ENCODE assay signal across 31 cellular contexts in the genomic region with DNA sequence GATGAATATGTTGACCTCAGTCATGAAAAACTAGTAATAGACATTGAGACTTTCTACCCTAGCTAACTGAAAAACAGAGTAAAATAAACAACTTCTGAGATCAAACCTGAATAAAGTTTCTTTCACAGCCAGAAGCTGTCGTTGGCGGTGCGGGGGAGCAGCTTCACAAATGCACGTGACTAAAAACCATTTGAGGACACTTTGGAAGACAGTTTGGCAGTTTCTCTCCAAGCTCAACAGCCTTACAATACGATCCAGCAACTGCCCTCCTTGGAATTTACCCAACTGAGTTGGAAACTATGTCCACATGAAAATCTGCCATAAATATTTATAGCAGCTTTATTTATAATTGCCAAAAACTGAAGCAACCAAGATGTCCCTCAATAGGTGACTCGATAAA.
"Had no signal": no experiment of that assay in that cellular context is flagged by ENCODE, and none has a peak within 500 bp of the region (broad histone marks: within the 10 kb centered on the region; RNA-seq: fewer than 3 reads in every experiment).

No MANE protein-coding gene starts in this region.

- DNase-seq: activated CD4-positive, alpha-beta memory T cell treated with anti-CD3 and anti-CD28 coated beads for 36 hours; activated CD4-positive, alpha-beta T cell treated with anti-CD3 and anti-CD28 coated beads, Interleukin-2, amount 10 ng/mL, durations not matched to agents 24 days and 14 days; activated CD8-positive, alpha-beta memory T cell treated with anti-CD3 and anti-CD28 coated beads, Interleukin-2, amount 50 U/mL, for 4 hours; activated gamma-delta T cell; activated naive CD4-positive, alpha-beta T cell treated with anti-CD3 and anti-CD28 coated beads, Interleukin-2, amount 10 ng/mL, durations not matched to agents 7 days and 5 days; activated naive CD8-positive, alpha-beta T cell treated with anti-CD3 and anti-CD28 coated beads, Interleukin-2, amount 10 ng/mL, durations not matched to agents 7 days and 5 days; activated T-cell treated with anti-CD3 and anti-CD28 coated beads, Interleukin-2, amount 50 U/mL, for 24 hours; amniotic stem cell; brain microvascular endothelial cell; central memory CD4-positive, alpha-beta T cell; endodermal cell; heart left ventricle; hypothalamus; immature natural killer cell; kidney; left colon; mesendoderm; stimulated activated naive CD4-positive, alpha-beta T cell; T-helper 17 cell; T1000; tibial artery; upper lobe of right lung; WERI-Rb-1 had no signal

- H3K36me3 ChIP-seq: brain microvascular endothelial cell, heart left ventricle, suprapubic skin, tibial artery, upper lobe of right lung, WERI-Rb-1 had no signal

- H3K27me3 ChIP-seq: brain microvascular endothelial cell, heart left ventricle, suprapubic skin, tibial artery, upper lobe of right lung had no signal

- H3K27ac ChIP-seq: brain microvascular endothelial cell, suprapubic skin, tibial artery, upper lobe of right lung, WERI-Rb-1 had no signal

- H3K4me1 ChIP-seq: upper lobe of right lung had no signal

- H3K4me3 ChIP-seq: heart left ventricle, lung, smooth muscle cell, suprapubic skin, tibial artery, upper lobe of right lung had no signal

- ATAC-seq: activated CD4-positive, CD25-positive, alpha-beta regulatory T cell treated with anti-CD3 and anti-CD28 coated beads, Interleukin-2, amount 50 U/mL, for 24 hours; esophagus mucosa; left colon; natural killer cell treated with Interleukin-12 subunit alpha and Interleukin-12 subunit beta and Interleukin-15 and Interleukin-18, amount 100 ng/mL, for 72 hours; sciatic nerve; T-helper 17 cell; upper lobe of right lung had no signal

- H3K4me2 ChIP-seq: smooth muscle cell had no signal

- H3K9me3 ChIP-seq: heart left ventricle, suprapubic skin, tibial artery, upper lobe of right lung had no signal

- FAIRE-seq: astrocyte, kidney had no signal
